23 cellular contexts compared by ENCODE assay signal in the genomic region with DNA sequence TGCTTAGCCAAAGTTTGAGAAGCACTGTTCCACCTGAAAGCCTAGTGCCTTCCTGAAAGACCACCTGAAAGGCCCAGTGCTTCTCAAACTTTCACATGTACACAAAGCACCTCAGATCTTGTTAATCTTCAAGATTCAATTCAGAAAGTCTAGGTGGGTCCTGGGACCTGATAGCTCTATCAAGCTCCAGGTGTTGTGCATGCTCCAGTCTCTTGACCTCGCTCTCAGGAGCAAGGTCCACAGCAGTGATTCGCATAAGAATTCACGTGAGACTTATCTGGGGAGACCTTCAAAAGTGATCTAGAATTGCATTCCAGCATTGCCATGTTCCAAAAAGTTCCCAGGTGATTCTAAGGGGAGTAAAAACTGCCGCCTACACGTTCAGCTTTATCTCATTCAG.
"Had no signal": no experiment of that assay in that cellular context is flagged by ENCODE, and none has a peak within 500 bp of the region (broad histone marks: within the 10 kb centered on the region; RNA-seq: fewer than 3 reads in every experiment).

No MANE protein-coding gene starts in this region.

- H3K4me3 Mint-ChIP-seq: dendritic cell treated with granulocyte-macrophage colony-stimulating factor and Interleukin-4, amounts not matched to agents 40 ng/mL and 50 ng/mL, for 4 days; effector memory CD8-positive, alpha-beta T cell; endodermal cell; mesothelial cell of epicardium had no signal

- H3K27me3 ChIP-seq: foreskin keratinocyte, gastroesophageal sphincter, left lung had no signal

- H3K9me3 Mint-ChIP-seq: dendritic cell treated with granulocyte-macrophage colony-stimulating factor and Interleukin-4, amounts not matched to agents 40 ng/mL and 50 ng/mL, for 4 days; effector memory CD8-positive, alpha-beta T cell; endodermal cell had no signal

- DNase-seq: effector CD8-positive, alpha-beta T cell; effector memory CD8-positive, alpha-beta T cell; endodermal cell; foreskin keratinocyte; heart left ventricle; hippocampal formation; left cardiac atrium; left lung; left ventricle myocardium superior; lower lobe of right lung; mesenchymal stem cell; mucosa of descending colon had no signal

- H3K4me1 ChIP-seq: gastroesophageal sphincter, lower lobe of right lung had no signal

- H3K36me3 ChIP-seq: gastroesophageal sphincter, heart left ventricle, left lung, lower lobe of right lung had no signal

- ATAC-seq: effector memory CD8-positive, alpha-beta T cell; esophagus mucosa; foreskin keratinocyte; gastroesophageal sphincter; heart left ventricle; left cardiac atrium; left lung; left ventricle myocardium superior; lower lobe of right lung; mucosa of descending colon had no signal

- FAIRE-seq: colon, endometrium, frontal cortex, islet of Langerhans, keratinocyte had no signal

- H3K27ac ChIP-seq: coronary artery, epithelial cell of prostate, foreskin keratinocyte, gastroesophageal sphincter, heart left ventricle, left lung, lower lobe of right lung had no signal

- H3K4me3 ChIP-seq: coronary artery, gastroesophageal sphincter, heart left ventricle, left lung, lower lobe of right lung, mucosa of descending colon had no signal

- H3K27me3 Mint-ChIP-seq: effector memory CD8-positive, alpha-beta T cell had no signal

- H3K36me3 Mint-ChIP-seq: mesothelial cell of epicardium had no signal

- H3K27ac Mint-ChIP-seq: dendritic cell treated with granulocyte-macrophage colony-stimulating factor and Interleukin-4, amounts not matched to agents 40 ng/mL and 50 ng/mL, for 4 days; effector memory CD8-positive, alpha-beta T cell; endodermal cell; mesothelial cell of epicardium had no signal

- H3K4me1 Mint-ChIP-seq: endodermal cell had no signal

- H3K9me3 ChIP-seq: gastroesophageal sphincter, heart left ventricle, left lung, lower lobe of right lung, mucosa of descending colon had no signal
